8 cellular contexts compared by ENCODE assay signal in genomic region chr12:76020731-76021672, GRCh38. TPM values are rescaled to one million over a fixed set of nuclear protein-coding genes. Genes with fewer than 3 reads are reported as not detected.
DNase-seq lines count a peak whose midpoint lies in the region; ATAC-seq, FAIRE-seq and TF ChIP-seq lines count a peak whose summit lies in the region.

No MANE protein-coding gene starts in this region.

- no peaks in the 10 kb centered on the region for H3K27me3 Mint-ChIP-seq in astrocyte (ENCODE audit: low read depth, unreplicated experiment)

- H3K27me3 ChIP-seq in SJSA1 (replicated peaks) (no peaks in the 10 kb centered on the region), astrocyte (ENCODE audit: insufficient read depth, low read length) (no peaks in the 10 kb centered on the region)

- 70 to 79% methylated on average over 9 to 12 of the region's 15 CpGs for WGBS in mesodermal cell (ENCODE audit: insufficient coverage in 2 of 2), 2 experiments

- no peak overlapping the region for H2AFZ ChIP-seq in astrocyte (ENCODE audit: low read depth, low read length)

- peaks cover 66% of the 10 kb centered on the region for H3K4me1 ChIP-seq in SJSA1 (replicated peaks)
- peaks cover 40% of the 10 kb centered on the region for H3K4me1 ChIP-seq in astrocyte (ENCODE audit: insufficient read depth, low read length)
- peaks cover 27% of the 10 kb centered on the region for H3K4me1 ChIP-seq in mesodermal cell (ENCODE audit: control insufficient read depth, insufficient read depth, low read length, poor library complexity, severe bottlenecking)

- H3K27ac Mint-ChIP-seq in astrocyte (ENCODE audit: unreplicated experiment), result peak overlapping the region; percentile 98

- H3K9me3 ChIP-seq in SJSA1 (replicated peaks), result no peaks in the 10 kb centered on the region
- H3K9me3 ChIP-seq in astrocyte (ENCODE audit: insufficient read depth, low read depth, low read length), result no peaks in the 10 kb centered on the region
- H3K9me3 ChIP-seq in mesodermal cell (ENCODE audit: control insufficient read depth, low read length), result no peaks in the 10 kb centered on the region

- peaks cover 41% of the 10 kb centered on the region for H3K4me1 Mint-ChIP-seq in astrocyte (ENCODE audit: low read depth, unreplicated experiment)

- peak overlapping the region; percentile 17 for H3K4me3 Mint-ChIP-seq in astrocyte (ENCODE audit: unreplicated experiment)

- peak overlapping the region; percentile 99 for H3K27ac ChIP-seq in SJSA1
- peak overlapping the region; percentile 96 for H3K27ac ChIP-seq in astrocyte (ENCODE audit: low read depth, low read length)
- peak overlapping the region; percentile 93 for H3K27ac ChIP-seq in mesodermal cell (ENCODE audit: low read depth, low read length, severe bottlenecking)

- H3K4me3 ChIP-seq in SJSA1 (no peak overlapping the region), astrocyte (ENCODE audit: insufficient read depth, low read depth, low read length) (no peak overlapping the region), mesodermal cell (ENCODE audit: extremely low read depth, insufficient read depth, low read length, poor library complexity, severe bottlenecking) (no peak overlapping the region)

- TF ChIP-seq CTCF in astrocyte (IDR thresholded peaks at IDR 0.05; ENCODE audit: insufficient read depth, low read depth, low read length), result no peak

- peak overlapping the region; percentile 69 for H3K4me2 ChIP-seq in astrocyte (ENCODE audit: low read length)

- TF ChIP-seq POLR2A in GM18505 (IDR thresholded peaks at IDR 0.05; ENCODE audit: borderline replicate concordance, extremely low read depth, insufficient read depth, insufficient read length), result no peak

- H3K9me3 Mint-ChIP-seq in astrocyte (ENCODE audit: unreplicated experiment), result no peaks in the 10 kb centered on the region

- ATAC-seq in GM18505 (IDR thresholded peaks at IDR 0.05; ENCODE audit: unreplicated experiment) (peak; percentile 45), HG02981 (IDR thresholded peaks at IDR 0.05; ENCODE audit: unreplicated experiment) (peak; percentile 74)
- peak; percentile 83 for ATAC-seq in stimulated activated naive CD8-positive, alpha-beta T cell treated with anti-CD3 and anti-CD28 coated beads, Interleukin-15, Interleukin-2, amounts not matched to agents 100 U/mL and 50 U/mL, for 24 hours

- DNase-seq in SJSA1 (ENCODE audit: low read depth in 1 of 2, low spot score in 2 of 2), result peak; percentile 86 to 95
- DNase-seq in astrocyte (ENCODE audit: low read depth), result peak; percentile 100
- DNase-seq in stimulated activated naive CD8-positive, alpha-beta T cell treated with anti-CD3 and anti-CD28 coated beads, Interleukin-15, Interleukin-2, amounts not matched to agents 100 U/mL and 50 U/mL, for 24 hours, result peak; percentile 69
- DNase-seq in nucleus accumbens (lab: John Stamatoyannopoulos, UW), result no peak
- DNase-seq in NCI-H146 (lab: John Stamatoyannopoulos, UW), result no peak

- peaks cover 5% of the 10 kb centered on the region for H4K20me1 ChIP-seq in astrocyte (ENCODE audit: insufficient read depth, low read length)

- H3K79me2 ChIP-seq in astrocyte (ENCODE audit: insufficient read depth, low read length), result no peaks in the 10 kb centered on the region

- no peaks in the 10 kb centered on the region for H3K36me3 Mint-ChIP-seq in astrocyte (ENCODE audit: low read depth, unreplicated experiment)

- H3K9ac ChIP-seq in astrocyte (ENCODE audit: low read length), result peak overlapping the region; percentile 79

- H3K36me3 ChIP-seq in SJSA1 (peaks cover 3% of the 10 kb centered on the region; the same call in 1 of the 2 replicates), astrocyte (ENCODE audit: insufficient read depth, low read length) (no peaks in the 10 kb centered on the region), mesodermal cell (ENCODE audit: control insufficient read depth, insufficient read depth, low read length) (no peaks in the 10 kb centered on the region)

- peak; percentile 91 for FAIRE-seq in astrocyte (lab: Jason Lieb, UNC)

RNA-seq across cellular contexts. Expression of gene PHLDA1, which starts 10.6 kb away (rescaled TPM):
- total RNA-seq in SJSA1 (2014; rRNA removed; shearing (Covaris generic)), result 19.5 and 23.6 TPM in 2 replicates
- 41.2 and 43.9 TPM in 2 replicates for total RNA-seq in astrocyte
- 63.2 TPM for polyA plus RNA-seq in mesodermal cell (2013, experiment 1 of 2)
- polyA plus RNA-seq in mesodermal cell (2013, experiment 2 of 2), result 59.5 TPM

Comparison
In these comparisons a context has a peak if more than half of its experiments do, and no peak if none do; other contexts are left out.
1. DNase-seq: peak in SJSA1 (2 of 2), astrocyte (single experiment) and stimulated activated naive CD8-positive, alpha-beta T cell treated with anti-CD3 and anti-CD28 coated beads, Interleukin-15, Interleukin-2, amounts not matched to agents 100 U/mL and 50 U/mL, for 24 hours (single experiment); none in nucleus accumbens (0 of 56) and NCI-H146 (single experiment).
2. Peak in every context shown above with its lines, with median percentiles within 50 percentile points of each other: ATAC-seq and H3K27ac ChIP-seq.